In the genomic region with DNA sequence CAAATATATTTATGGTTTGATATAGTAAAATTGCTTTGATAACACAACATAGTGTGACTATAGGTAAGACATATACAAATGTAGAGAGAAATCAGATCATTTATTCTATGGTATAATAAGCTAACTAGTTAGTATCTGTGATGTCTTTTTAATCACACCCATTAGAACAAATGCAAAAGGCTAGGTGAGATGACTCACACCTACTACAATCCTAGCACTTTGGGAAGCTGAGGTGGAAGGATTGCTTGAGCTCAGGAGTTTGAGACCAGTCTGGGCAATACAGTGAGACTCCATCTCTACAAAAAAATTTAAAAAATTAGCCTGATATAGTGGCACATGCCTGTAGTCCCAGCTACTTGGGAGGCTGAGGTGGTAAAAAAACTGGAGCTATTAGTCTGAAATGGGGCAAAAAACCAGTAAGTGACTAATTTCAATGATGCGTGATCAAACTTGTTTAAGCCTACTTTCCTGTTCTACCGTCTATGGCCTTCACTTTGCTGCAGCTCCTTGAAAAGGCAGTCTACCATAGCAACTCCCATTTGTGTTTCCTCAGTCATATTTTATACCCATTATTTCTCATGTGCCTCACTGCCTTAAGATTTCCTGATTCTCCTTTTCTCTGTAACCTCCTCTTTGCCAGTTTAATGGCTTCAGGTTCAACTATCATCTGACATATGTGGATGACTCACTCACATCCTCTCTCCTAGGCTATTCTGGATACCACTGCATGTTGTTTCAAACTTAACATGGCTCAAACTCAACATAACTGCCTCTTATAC, we compare ENCODE assay signal across 19 cellular contexts. TPM values are rescaled to one million over a fixed set of nuclear protein-coding genes. Genes with fewer than 3 reads are reported as not detected.
DNase-seq lines count a peak whose midpoint lies in the region; ATAC-seq, FAIRE-seq and TF ChIP-seq lines count a peak whose summit lies in the region.
"Had no signal": no experiment of that assay in that cellular context is flagged by ENCODE, and none has a peak within 500 bp of the region (broad histone marks: within the 10 kb centered on the region; RNA-seq: fewer than 3 reads in every experiment).

No MANE protein-coding gene starts in this region.

- peak; percentile 21 for DNase-seq in A172 (ENCODE audit: low spot score)
- peak; percentile 50 for DNase-seq in EL
- no peak for DNase-seq in RWPE2 (ENCODE audit: low spot score)
- peak; percentile 57 for DNase-seq in fibroblast of mammary gland (ENCODE audit: low read depth)
- no peak for DNase-seq in NCI-H187 treated with DMSO at 0.1 percent for 48 hours (lab: John Stamatoyannopoulos, UW)
- DNase-seq in putamen (ENCODE audit: low spot score) = no peak
- no peak for DNase-seq in small intestine
- DNase-seq: activated CD8-positive, alpha-beta memory T cell treated with anti-CD3 and anti-CD28 coated beads for 24 hours; aorta; Calu3; cortex of kidney; MM.1S; NCI-H526 treated with DMSO at 0.1 percent for 48 hours; OCI-M1 had no signal

- WGBS in small intestine, 3 donors = 90 to 93% (median 90%) methylated on average over 2 of the region's 2 CpGs

- H3K9me3 ChIP-seq in RWPE2 (ENCODE audit: severe bottlenecking) (no peaks in the 10 kb centered on the region), small intestine (ENCODE audit: control insufficient read depth, low read depth) (no peaks in the 10 kb centered on the region)
- H3K9me3 ChIP-seq: right atrium auricular region had no signal

- H3K27ac ChIP-seq in RWPE2 (ENCODE audit: poor library complexity, severe bottlenecking) = peak overlapping the region; percentile 61
- H3K27ac ChIP-seq in small intestine (ENCODE audit: low read depth in 1 of 2, low read length in 1 of 2) = no peak overlapping the region
- H3K27ac ChIP-seq: hepatocyte, right atrium auricular region had no signal

- H3K27me3 ChIP-seq in RWPE2 (ENCODE audit: insufficient read depth, poor library complexity, severe bottlenecking) = no peaks in the 10 kb centered on the region
- no peaks in the 10 kb centered on the region for H3K27me3 ChIP-seq in small intestine (ENCODE audit: control insufficient read depth in 2 of 2, insufficient read depth in 2 of 2, low read length in 2 of 2)
- H3K27me3 ChIP-seq: hepatocyte, right atrium auricular region had no signal

- H3K4me1 ChIP-seq in RWPE2 (ENCODE audit: insufficient read depth, poor library complexity, severe bottlenecking) (peaks cover 11% of the 10 kb centered on the region), small intestine (ENCODE audit: control insufficient read depth in 2 of 2, insufficient read depth in 1 of 2, low read depth in 1 of 2, low read length in 1 of 2) (no peaks in the 10 kb centered on the region)
- H3K4me1 ChIP-seq: right atrium auricular region had no signal

- H3K4me3 ChIP-seq in RWPE2 (ENCODE audit: severe bottlenecking) (no peak overlapping the region), fibroblast of mammary gland (ENCODE audit: control insufficient read depth, low read depth, low read length) (no peak overlapping the region), small intestine (ENCODE audit: low read depth in 1 of 2, low read length in 2 of 2) (no peak overlapping the region)
- H3K4me3 ChIP-seq: hepatocyte, right atrium auricular region had no signal

- TF ChIP-seq CTCF in RWPE2 (IDR thresholded peaks at IDR 0.05; ENCODE audit: poor library complexity, severe bottlenecking) (no peak), fibroblast of mammary gland (conservative IDR thresholded peaks at IDR 0.05; ENCODE audit: control insufficient read depth, insufficient read depth, low read depth, low read length) (no peak)

- ATAC-seq in RWPE2 (ENCODE audit: low read depth) (peak; percentile 74), HG03025 (IDR thresholded peaks at IDR 0.05; ENCODE audit: low FRiP score, unreplicated experiment) (no peak)
- ATAC-seq: activated T-helper 17 cell treated with anti-CD3 and anti-CD28 coated beads, Interleukin-2, amount 50 U/mL, for 72 hours had no signal

- FAIRE-seq in small intestine (lab: Jason Lieb, UNC) = no peak
- FAIRE-seq: HTR-8/SVneo had no signal

- peaks cover 90% of the 10 kb centered on the region for H3K36me3 ChIP-seq in RWPE2 (ENCODE audit: low read depth)
- peaks cover 14 to 18% of the 10 kb centered on the region in 2 donors for H3K36me3 ChIP-seq in small intestine (ENCODE audit: control insufficient read depth in 2 of 2, insufficient read depth in 2 of 2, low read length in 2 of 2)

RNA-seq across cellular contexts. Expression of a gene that starts 12.5 kb away (rescaled TPM):
- total RNA-seq in A172 (2014; rRNA removed; shearing (Covaris generic)) = 34.4 and 41.0 TPM in 2 replicates
- polyA plus RNA-seq in small intestine = 10 to 100 TPM; 20.4 to 74.0 (median 31.1) TPM

RNA-seq across cellular contexts. Expression of a gene that starts 13.9 kb away (rescaled TPM):
- total RNA-seq in A172 (2014; rRNA removed; shearing (Covaris generic)) = 61.2 and 81.1 TPM in 2 replicates
- 10 to 100 TPM; 29.2 to 54.2 (median 43.8) TPM for polyA plus RNA-seq in small intestine

Comparison
In these comparisons a context has a peak if more than half of its experiments do, and no peak if none do; other contexts are left out.
1. DNase-seq: peak in A172 (single experiment), EL (single experiment) and fibroblast of mammary gland (single experiment); none in RWPE2 (single experiment), NCI-H187 treated with DMSO at 0.1 percent for 48 hours (single experiment), putamen (single experiment) and small intestine (single experiment).